ENCODE assay signal across 1 cellular context in the genomic region with DNA sequence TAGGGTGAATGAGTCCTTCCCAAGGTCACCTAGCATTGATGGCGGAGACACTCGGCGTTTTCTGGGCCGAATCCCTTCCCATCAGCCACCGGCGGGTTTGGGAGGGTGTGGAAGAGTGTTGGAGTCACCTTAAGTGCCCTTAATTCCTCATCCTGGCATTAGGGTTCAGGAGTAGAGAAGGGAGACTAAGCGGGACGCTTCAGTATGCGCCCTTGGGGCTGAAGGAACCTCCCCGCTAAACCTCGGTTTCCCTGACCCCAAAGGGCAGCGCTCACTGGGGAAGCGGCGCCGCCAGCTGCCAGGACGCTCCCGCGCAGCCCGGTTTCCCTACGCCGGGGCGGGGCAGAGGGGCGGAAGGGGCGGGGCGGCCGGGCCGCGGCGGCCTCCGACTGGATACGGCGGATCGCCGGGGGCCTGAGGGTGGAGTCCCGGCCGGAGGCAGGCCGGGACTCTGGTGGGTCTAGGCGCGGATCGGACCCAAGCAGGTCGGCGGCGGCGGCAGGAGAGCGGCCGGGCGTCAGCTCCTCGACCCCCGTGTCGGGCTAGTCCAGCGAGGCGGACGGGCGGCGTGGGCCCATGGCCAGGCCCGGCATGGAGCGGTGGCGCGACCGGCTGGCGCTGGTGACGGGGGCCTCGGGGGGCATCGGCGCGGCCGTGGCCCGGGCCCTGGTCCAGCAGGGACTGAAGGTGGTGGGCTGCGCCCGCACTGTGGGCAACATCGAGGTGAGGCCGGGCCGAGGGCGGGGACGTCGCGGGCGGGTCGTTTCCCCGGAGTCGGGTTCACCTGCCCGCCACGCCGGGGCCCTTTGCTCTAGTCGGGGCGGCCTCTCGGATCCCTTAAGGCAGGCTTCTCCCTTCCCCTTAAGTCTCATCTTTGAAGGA.
A peak's percentile ranks its signal among the peaks of the same experiment; 100 is the strongest.
TF ChIP-seq lines count a peak whose summit lies in the region.

A gene with protein sequence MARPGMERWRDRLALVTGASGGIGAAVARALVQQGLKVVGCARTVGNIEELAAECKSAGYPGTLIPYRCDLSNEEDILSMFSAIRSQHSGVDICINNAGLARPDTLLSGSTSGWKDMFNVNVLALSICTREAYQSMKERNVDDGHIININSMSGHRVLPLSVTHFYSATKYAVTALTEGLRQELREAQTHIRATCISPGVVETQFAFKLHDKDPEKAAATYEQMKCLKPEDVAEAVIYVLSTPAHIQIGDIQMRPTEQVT (plus strand): TSS at position 446 of the 882 bp plus-strand sequence. CDS start 131 bp downstream, at position 577.

TF ChIP-seq in K562, 482 proteins besides CTCF, POLR2A, EP300 and RAD21 (continued from another document and continues in another):
- TF ChIP-seq, protein P1, sequence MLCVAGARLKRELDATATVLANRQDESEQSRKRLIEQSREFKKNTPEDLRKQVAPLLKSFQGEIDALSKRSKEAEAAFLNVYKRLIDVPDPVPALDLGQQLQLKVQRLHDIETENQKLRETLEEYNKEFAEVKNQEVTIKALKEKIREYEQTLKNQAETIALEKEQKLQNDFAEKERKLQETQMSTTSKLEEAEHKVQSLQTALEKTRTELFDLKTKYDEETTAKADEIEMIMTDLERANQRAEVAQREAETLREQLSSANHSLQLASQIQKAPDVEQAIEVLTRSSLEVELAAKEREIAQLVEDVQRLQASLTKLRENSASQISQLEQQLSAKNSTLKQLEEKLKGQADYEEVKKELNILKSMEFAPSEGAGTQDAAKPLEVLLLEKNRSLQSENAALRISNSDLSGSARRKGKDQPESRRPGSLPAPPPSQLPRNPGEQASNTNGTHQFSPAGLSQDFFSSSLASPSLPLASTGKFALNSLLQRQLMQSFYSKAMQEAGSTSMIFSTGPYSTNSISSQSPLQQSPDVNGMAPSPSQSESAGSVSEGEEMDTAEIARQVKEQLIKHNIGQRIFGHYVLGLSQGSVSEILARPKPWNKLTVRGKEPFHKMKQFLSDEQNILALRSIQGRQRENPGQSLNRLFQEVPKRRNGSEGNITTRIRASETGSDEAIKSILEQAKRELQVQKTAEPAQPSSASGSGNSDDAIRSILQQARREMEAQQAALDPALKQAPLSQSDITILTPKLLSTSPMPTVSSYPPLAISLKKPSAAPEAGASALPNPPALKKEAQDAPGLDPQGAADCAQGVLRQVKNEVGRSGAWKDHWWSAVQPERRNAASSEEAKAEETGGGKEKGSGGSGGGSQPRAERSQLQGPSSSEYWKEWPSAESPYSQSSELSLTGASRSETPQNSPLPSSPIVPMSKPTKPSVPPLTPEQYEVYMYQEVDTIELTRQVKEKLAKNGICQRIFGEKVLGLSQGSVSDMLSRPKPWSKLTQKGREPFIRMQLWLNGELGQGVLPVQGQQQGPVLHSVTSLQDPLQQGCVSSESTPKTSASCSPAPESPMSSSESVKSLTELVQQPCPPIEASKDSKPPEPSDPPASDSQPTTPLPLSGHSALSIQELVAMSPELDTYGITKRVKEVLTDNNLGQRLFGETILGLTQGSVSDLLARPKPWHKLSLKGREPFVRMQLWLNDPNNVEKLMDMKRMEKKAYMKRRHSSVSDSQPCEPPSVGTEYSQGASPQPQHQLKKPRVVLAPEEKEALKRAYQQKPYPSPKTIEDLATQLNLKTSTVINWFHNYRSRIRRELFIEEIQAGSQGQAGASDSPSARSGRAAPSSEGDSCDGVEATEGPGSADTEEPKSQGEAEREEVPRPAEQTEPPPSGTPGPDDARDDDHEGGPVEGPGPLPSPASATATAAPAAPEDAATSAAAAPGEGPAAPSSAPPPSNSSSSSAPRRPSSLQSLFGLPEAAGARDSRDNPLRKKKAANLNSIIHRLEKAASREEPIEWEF (CRISPR knock-in tag; IDR thresholded peaks at IDR 0.05), result no peak
- TF ChIP-seq ZNF408 (CRISPR knock-in tag; IDR thresholded peaks at IDR 0.05; ENCODE audit: low read depth), result no peak
- TF ChIP-seq FOXJ2 (tag; IDR thresholded peaks at IDR 0.05), result no peak
- no peak for TF ChIP-seq PHTF2 (CRISPR knock-in tag; IDR thresholded peaks at IDR 0.05)
- TF ChIP-seq ZNF830 (CRISPR knock-in tag; IDR thresholded peaks at IDR 0.05), result no peak
- no peak for TF ChIP-seq DACH1 (IDR thresholded peaks at IDR 0.05; ENCODE audit: partially characterized antibody)
- TF ChIP-seq MXI1 (IDR thresholded peaks at IDR 0.05; ENCODE audit: low read depth, low read length), result no peak
- no peak for TF ChIP-seq MYNN (IDR thresholded peaks at IDR 0.05)
- no peak for TF ChIP-seq MYNN (CRISPR knock-in tag; IDR thresholded peaks at IDR 0.05)
- TF ChIP-seq, protein P2, sequence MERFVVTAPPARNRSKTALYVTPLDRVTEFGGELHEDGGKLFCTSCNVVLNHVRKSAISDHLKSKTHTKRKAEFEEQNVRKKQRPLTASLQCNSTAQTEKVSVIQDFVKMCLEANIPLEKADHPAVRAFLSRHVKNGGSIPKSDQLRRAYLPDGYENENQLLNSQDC (CRISPR knock-in tag; IDR thresholded peaks at IDR 0.05), result no peak
- no peak for TF ChIP-seq SNRNP70 (optimal IDR thresholded peaks at IDR 0.05; ENCODE audit: low read depth, low read length)
- TF ChIP-seq GTF2A2 (tag; IDR thresholded peaks at IDR 0.05), result no peak
- TF ChIP-seq CBX1 (IDR thresholded peaks at IDR 0.05; ENCODE audit: low read depth), result peak; percentile 64; the same call in 1 of the 2 replicates
- TF ChIP-seq HEY1 (CRISPR knock-in tag; IDR thresholded peaks at IDR 0.05; ENCODE audit: borderline replicate concordance), result no peak
- peak; percentile 30; the same call in 1 of the 2 replicates for TF ChIP-seq SIN3B (IDR thresholded peaks at IDR 0.05; ENCODE audit: low read depth)
- TF ChIP-seq SIN3A (IDR thresholded peaks at IDR 0.05; ENCODE audit: borderline replicate concordance in 2 of 2, control insufficient read depth in 1 of 2, low read depth in 2 of 2, low read length in 2 of 2), result peak in 1 of 2 experiments; percentile 76; a peak in 1 of 4 replicates
- no peak for TF ChIP-seq CBX8 (IDR thresholded peaks at IDR 0.05; ENCODE audit: borderline replicate concordance, extremely low read depth, low read depth, low read length, poor library complexity, severe bottlenecking)
- peak; percentile 64 for TF ChIP-seq POLR2AphosphoS5 (IDR thresholded peaks at IDR 0.05; ENCODE audit: control insufficient read depth, insufficient read depth, low read depth, low read length)
- peak; percentile 80 for TF ChIP-seq RBFOX2 (IDR thresholded peaks at IDR 0.05; ENCODE audit: low read depth, low read length)
- no peak for TF ChIP-seq RAD51 (IDR thresholded peaks at IDR 0.05; ENCODE audit: borderline replicate concordance, low read depth)
- peak; percentile 51; the same call in 1 of the 2 replicates for TF ChIP-seq GATAD2B (IDR thresholded peaks at IDR 0.05; ENCODE audit: borderline replicate concordance)
- TF ChIP-seq, protein P3, sequence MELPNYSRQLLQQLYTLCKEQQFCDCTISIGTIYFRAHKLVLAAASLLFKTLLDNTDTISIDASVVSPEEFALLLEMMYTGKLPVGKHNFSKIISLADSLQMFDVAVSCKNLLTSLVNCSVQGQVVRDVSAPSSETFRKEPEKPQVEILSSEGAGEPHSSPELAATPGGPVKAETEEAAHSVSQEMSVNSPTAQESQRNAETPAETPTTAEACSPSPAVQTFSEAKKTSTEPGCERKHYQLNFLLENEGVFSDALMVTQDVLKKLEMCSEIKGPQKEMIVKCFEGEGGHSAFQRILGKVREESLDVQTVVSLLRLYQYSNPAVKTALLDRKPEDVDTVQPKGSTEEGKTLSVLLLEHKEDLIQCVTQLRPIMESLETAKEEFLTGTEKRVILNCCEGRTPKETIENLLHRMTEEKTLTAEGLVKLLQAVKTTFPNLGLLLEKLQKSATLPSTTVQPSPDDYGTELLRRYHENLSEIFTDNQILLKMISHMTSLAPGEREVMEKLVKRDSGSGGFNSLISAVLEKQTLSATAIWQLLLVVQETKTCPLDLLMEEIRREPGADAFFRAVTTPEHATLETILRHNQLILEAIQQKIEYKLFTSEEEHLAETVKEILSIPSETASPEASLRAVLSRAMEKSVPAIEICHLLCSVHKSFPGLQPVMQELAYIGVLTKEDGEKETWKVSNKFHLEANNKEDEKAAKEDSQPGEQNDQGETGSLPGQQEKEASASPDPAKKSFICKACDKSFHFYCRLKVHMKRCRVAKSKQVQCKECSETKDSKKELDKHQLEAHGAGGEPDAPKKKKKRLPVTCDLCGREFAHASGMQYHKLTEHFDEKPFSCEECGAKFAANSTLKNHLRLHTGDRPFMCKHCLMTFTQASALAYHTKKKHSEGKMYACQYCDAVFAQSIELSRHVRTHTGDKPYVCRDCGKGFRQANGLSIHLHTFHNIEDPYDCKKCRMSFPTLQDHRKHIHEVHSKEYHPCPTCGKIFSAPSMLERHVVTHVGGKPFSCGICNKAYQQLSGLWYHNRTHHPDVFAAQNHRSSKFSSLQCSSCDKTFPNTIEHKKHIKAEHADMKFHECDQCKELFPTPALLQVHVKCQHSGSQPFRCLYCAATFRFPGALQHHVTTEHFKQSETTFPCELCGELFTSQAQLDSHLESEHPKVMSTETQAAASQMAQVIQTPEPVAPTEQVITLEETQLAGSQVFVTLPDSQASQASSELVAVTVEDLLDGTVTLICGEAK (IDR thresholded peaks at IDR 0.05), result 0 out of 2 replicates have a peak, but pooled peaks have one; percentile 8
- TF ChIP-seq, protein P3 (CRISPR knock-in tag; IDR thresholded peaks at IDR 0.05), result no peak
- TF ChIP-seq, protein P4, sequence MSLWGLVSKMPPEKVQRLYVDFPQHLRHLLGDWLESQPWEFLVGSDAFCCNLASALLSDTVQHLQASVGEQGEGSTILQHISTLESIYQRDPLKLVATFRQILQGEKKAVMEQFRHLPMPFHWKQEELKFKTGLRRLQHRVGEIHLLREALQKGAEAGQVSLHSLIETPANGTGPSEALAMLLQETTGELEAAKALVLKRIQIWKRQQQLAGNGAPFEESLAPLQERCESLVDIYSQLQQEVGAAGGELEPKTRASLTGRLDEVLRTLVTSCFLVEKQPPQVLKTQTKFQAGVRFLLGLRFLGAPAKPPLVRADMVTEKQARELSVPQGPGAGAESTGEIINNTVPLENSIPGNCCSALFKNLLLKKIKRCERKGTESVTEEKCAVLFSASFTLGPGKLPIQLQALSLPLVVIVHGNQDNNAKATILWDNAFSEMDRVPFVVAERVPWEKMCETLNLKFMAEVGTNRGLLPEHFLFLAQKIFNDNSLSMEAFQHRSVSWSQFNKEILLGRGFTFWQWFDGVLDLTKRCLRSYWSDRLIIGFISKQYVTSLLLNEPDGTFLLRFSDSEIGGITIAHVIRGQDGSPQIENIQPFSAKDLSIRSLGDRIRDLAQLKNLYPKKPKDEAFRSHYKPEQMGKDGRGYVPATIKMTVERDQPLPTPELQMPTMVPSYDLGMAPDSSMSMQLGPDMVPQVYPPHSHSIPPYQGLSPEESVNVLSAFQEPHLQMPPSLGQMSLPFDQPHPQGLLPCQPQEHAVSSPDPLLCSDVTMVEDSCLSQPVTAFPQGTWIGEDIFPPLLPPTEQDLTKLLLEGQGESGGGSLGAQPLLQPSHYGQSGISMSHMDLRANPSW (CRISPR knock-in tag; IDR thresholded peaks at IDR 0.05), result no peak
- no peak for TF ChIP-seq MED1 (CRISPR knock-in tag; IDR thresholded peaks at IDR 0.05; ENCODE audit: borderline replicate concordance)
- no peak for TF ChIP-seq KAT7 (CRISPR knock-in tag; IDR thresholded peaks at IDR 0.05; ENCODE audit: borderline replicate concordance)
- no peak for TF ChIP-seq DMBX1 (CRISPR knock-in tag; IDR thresholded peaks at IDR 0.05; ENCODE audit: borderline replicate concordance)
- TF ChIP-seq BRD4 (IDR thresholded peaks at IDR 0.05), result no peak
- TF ChIP-seq ZSCAN29 (IDR thresholded peaks at IDR 0.05), result no peak
- no peak for TF ChIP-seq SMAD2 (IDR thresholded peaks at IDR 0.05; ENCODE audit: low read depth, low read length)
- TF ChIP-seq, protein P5, sequence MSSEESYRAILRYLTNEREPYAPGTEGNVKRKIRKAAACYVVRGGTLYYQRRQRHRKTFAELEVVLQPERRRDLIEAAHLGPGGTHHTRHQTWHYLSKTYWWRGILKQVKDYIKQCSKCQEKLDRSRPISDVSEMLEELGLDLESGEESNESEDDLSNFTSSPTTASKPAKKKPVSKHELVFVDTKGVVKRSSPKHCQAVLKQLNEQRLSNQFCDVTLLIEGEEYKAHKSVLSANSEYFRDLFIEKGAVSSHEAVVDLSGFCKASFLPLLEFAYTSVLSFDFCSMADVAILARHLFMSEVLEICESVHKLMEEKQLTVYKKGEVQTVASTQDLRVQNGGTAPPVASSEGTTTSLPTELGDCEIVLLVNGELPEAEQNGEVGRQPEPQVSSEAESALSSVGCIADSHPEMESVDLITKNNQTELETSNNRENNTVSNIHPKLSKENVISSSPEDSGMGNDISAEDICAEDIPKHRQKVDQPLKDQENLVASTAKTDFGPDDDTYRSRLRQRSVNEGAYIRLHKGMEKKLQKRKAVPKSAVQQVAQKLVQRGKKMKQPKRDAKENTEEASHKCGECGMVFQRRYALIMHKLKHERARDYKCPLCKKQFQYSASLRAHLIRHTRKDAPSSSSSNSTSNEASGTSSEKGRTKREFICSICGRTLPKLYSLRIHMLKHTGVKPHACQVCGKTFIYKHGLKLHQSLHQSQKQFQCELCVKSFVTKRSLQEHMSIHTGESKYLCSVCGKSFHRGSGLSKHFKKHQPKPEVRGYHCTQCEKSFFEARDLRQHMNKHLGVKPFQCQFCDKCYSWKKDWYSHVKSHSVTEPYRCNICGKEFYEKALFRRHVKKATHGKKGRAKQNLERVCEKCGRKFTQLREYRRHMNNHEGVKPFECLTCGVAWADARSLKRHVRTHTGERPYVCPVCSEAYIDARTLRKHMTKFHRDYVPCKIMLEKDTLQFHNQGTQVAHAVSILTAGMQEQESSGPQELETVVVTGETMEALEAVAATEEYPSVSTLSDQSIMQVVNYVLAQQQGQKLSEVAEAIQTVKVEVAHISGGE (CRISPR knock-in tag; IDR thresholded peaks at IDR 0.05), result peak in 1 of 3 experiments; percentile 64; a peak in 2 of 6 replicates
